Comparison of ENCODE assay signal across 13 cellular contexts in the genomic region with DNA sequence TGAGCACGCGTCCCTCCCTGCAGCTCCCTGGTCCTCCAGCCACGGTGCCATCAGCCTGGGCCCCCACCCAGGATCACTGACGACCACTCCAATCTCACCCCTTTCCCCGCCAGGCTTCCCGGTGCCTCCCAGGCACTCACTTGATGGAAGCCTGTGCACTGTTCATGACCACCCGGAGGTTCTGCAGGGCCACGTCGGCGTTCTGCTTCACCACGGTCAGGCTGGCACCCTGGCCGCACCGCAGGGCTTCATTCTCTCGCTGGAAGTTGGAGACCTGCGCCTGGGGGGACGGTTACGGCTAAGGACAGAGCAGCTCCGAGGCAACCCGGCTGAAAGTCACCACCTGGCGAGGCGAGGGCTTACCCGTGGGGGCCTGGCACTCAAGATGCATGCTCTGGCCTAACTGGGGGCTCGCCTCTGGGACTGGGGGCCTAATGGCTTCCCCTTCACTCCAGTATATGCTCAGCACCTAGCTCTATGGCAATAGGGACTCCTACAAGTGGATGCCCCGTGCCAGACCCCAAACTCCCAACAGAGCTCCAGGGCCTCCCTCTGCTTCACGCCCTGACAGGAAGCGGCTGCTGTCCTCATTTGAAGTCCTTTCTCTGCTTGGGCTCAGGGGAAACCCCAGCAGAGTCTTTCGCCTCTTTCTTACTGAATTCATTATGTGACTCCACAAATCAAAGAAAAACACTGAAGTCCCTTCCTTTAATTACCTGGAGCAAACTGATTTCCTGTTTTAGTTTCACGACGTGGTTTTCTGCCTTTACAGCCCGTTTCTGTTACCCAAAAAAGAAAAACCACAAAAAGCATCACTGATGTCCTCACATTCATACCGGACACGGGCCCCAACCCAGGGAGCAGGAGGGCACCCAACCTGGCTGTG. TPM values are rescaled to one million over a fixed set of nuclear protein-coding genes. Genes with fewer than 3 reads are reported as not detected.
DNase-seq lines count a peak whose midpoint lies in the region; ATAC-seq and TF ChIP-seq lines count a peak whose summit lies in the region.
"Had no signal": no experiment of that assay in that cellular context is flagged by ENCODE, and none has a peak within 500 bp of the region (broad histone marks: within the 10 kb centered on the region; RNA-seq: fewer than 3 reads in every experiment).

No MANE protein-coding gene starts in this region.

- H3K9me3 ChIP-seq in Peyer's patch = no peaks in the 10 kb centered on the region
- H3K9me3 ChIP-seq in spleen = no peaks in the 10 kb centered on the region
- H3K9me3 ChIP-seq in aorta (ENCODE audit: control insufficient read depth, low read length) = no peaks in the 10 kb centered on the region
- H3K9me3 ChIP-seq: SK-N-SH had no signal

- ATAC-seq in aorta (ENCODE audit: low FRiP score) = no peak

- peaks cover 0 to 34% (median 20%) of the 10 kb centered on the region in 4 donors for H3K4me1 ChIP-seq in Peyer's patch
- H3K4me1 ChIP-seq in spleen = peaks cover 19 to 81% (median 49%) of the 10 kb centered on the region in 6 donors
- H3K4me1 ChIP-seq in aorta (ENCODE audit: control insufficient read depth in 1 of 2, insufficient read depth in 2 of 2, low read length in 2 of 2) = no peaks in the 10 kb centered on the region

- TF ChIP-seq POLR2A in Peyer's patch (IDR thresholded peaks at IDR 0.05) (no peak), spleen (IDR thresholded peaks at IDR 0.05) (no peak)

- H3K36me3 ChIP-seq in Peyer's patch (peaks cover 0 to 47% (median 0%) of the 10 kb centered on the region in 3 donors), spleen (peaks cover 0 to 63% (median 37%) of the 10 kb centered on the region in 6 donors), aorta (ENCODE audit: control insufficient read depth in 1 of 2, insufficient read depth in 2 of 2, low read length in 1 of 2) (no peaks in the 10 kb centered on the region)

- TF ChIP-seq CTCF in GM12865 (IDR thresholded peaks at IDR 0.05; ENCODE audit: insufficient read depth, low read depth, low read length, missing control alignments) (no peak), Peyer's patch (IDR thresholded peaks at IDR 0.05) (no peak), spleen (IDR thresholded peaks at IDR 0.05 in 8 of 11, conservative IDR thresholded peaks at IDR 0.05 in 3 of 11) (no peak)

- 67 to 72% (median 71%) methylated on average over 24 to 32 of the region's 32 CpGs for WGBS in spleen, 5 donors
- 89 to 90% methylated on average over 32 of the region's 32 CpGs for WGBS in aorta, 2 donors

- intact Hi-C loops in spleen (cut with DNase I; ENCODE audit: low total_unique reads) = no loop called here
- intact Hi-C loops in aorta (cut with DNase I) = no loop called here

- H3K4me3 ChIP-seq in GM12865 (ENCODE audit: low read depth, low read length) = peak overlapping the region; percentile 31
- H3K4me3 ChIP-seq in Peyer's patch = no peak overlapping the region
- H3K4me3 ChIP-seq in spleen = peak overlapping the region in 1 of 8 donors; percentile 41
- H3K4me3 ChIP-seq in aorta (ENCODE audit: low read length in 2 of 2) = no peak overlapping the region
- H3K4me3 ChIP-seq: dorsolateral prefrontal cortex had no signal

- H3K27ac ChIP-seq in Peyer's patch (peak overlapping the region in 2 of 4 donors; percentile 55 to 79), spleen (peak overlapping the region; percentile 16 to 87 (median 70)), aorta (ENCODE audit: low read depth in 1 of 2, low read length in 2 of 2) (no peak overlapping the region)
- H3K27ac ChIP-seq: dorsolateral prefrontal cortex had no signal

- no peaks in the 10 kb centered on the region for H3K27me3 ChIP-seq in Peyer's patch
- H3K27me3 ChIP-seq in spleen (replicated peaks in 1 of 7) = no peaks in the 10 kb centered on the region
- H3K27me3 ChIP-seq in aorta (ENCODE audit: control insufficient read depth in 1 of 2, insufficient read depth in 2 of 2, low read length in 1 of 2) = no peaks in the 10 kb centered on the region
- H3K27me3 ChIP-seq: dorsolateral prefrontal cortex had no signal

- peak; percentile 68 for DNase-seq in GM12865 (ENCODE audit: low read depth)
- peak in 2 of 3 donors; percentile 56 to 60 for DNase-seq in Peyer's patch
- DNase-seq in activated effector memory CD4-positive, alpha-beta T cell treated with Interleukin-2 at 50 U/mL for 16 hours = peak; percentile 26
- peak; percentile 80 for DNase-seq in spleen
- no peak for DNase-seq in T1000 (lab: John Stamatoyannopoulos, UW)
- DNase-seq in anterior cingulate cortex (lab: John Stamatoyannopoulos, UW) = no peak
- no peak for DNase-seq in dedifferentiated amniotic fluid mesenchymal stem cell (ENCODE audit: extremely low spot score)
- no peak for DNase-seq in aorta
- DNase-seq: COR-L47, dorsolateral prefrontal cortex, IMR-90, NCI-H226, SK-N-SH had no signal

RNA-seq across cellular contexts. Expression of a gene that starts 4.2 kb away (rescaled TPM):
- 10 to 100 TPM in 3 of 4 donors, 1 to 10 TPM in 1; 6.3 to 58.6 (median 13.2) TPM for total RNA-seq in Peyer's patch
- total RNA-seq in spleen = 10 to 100 TPM in 4 of 7 donors, 1 to 10 TPM in 3; 6.4 to 14.5 (median 10.3) TPM
- 10 to 100 TPM in 1 of 3 donors, 1 to 10 TPM in 2; 4.6 to 13.6 (median 9.4) TPM for polyA plus RNA-seq in spleen
- 1 to 10 TPM; 6.8 to 7.7 TPM for total RNA-seq in aorta
- 10 to 100 TPM in 1 of 2 donors, 1 to 10 TPM in 1; 1.6 to 13.9 TPM for polyA plus RNA-seq in aorta

RNA-seq across cellular contexts. Expression of a gene that starts 6.3 kb away (rescaled TPM):
- total RNA-seq in Peyer's patch (100 to 1,000 TPM in 1 of 4 donors, 10 to 100 TPM in 3; 29.9 to 193 (median 50.2) TPM), spleen (10 to 100 TPM; 38.5 to 67.4 (median 58.7) TPM), aorta (10 to 100 TPM; 27.1 to 39.0 TPM)
- polyA plus RNA-seq in spleen (10 to 100 TPM; 45.6 to 78.5 (median 70.1) TPM), aorta (10 to 100 TPM; 15.0 to 47.2 TPM)

RNA-seq across cellular contexts. Expression of a gene that starts 6.3 kb away (rescaled TPM):
- total RNA-seq in Peyer's patch (10 to 100 TPM; 32.8 to 73.4 (median 47.3) TPM), spleen (10 to 100 TPM; 36.8 to 55.1 (median 46.0) TPM), aorta (10 to 100 TPM; 31.2 to 38.8 TPM)
- polyA plus RNA-seq in spleen (10 to 100 TPM; 38.6 to 56.2 (median 48.1) TPM), aorta (10 to 100 TPM; 16.2 to 72.0 TPM)

RNA-seq across cellular contexts. Expression of a gene that starts 30.7 kb away (rescaled TPM):
- total RNA-seq in Peyer's patch (10 to 100 TPM in 1 of 4 donors, under 1 TPM in 3; 0.28 to 14.9 (median 0.64) TPM), spleen (10 to 100 TPM; 11.6 to 25.5 (median 19.5) TPM), aorta (1 to 10 TPM; 2.6 to 5.3 TPM)
- polyA plus RNA-seq in spleen (10 to 100 TPM in 2 of 3 donors, 1 to 10 TPM in 1; 5.7 to 17.3 (median 16.1) TPM), aorta (1 to 10 TPM; 1.4 to 4.4 TPM)

RNA-seq across cellular contexts. Expression of a gene that starts 35.5 kb away (rescaled TPM):
- total RNA-seq in Peyer's patch = 10 to 100 TPM in 3 of 4 donors, 1 to 10 TPM in 1; 6.7 to 19.8 (median 19.2) TPM
- 10 to 100 TPM; 13.1 to 25.3 (median 18.7) TPM for total RNA-seq in spleen
- 10 to 100 TPM in 2 of 3 donors, 1 to 10 TPM in 1; 7.8 to 20.3 (median 15.7) TPM for polyA plus RNA-seq in spleen
- total RNA-seq in aorta = 10 to 100 TPM in 1 of 2 donors, 1 to 10 TPM in 1; 8.6 to 14.9 TPM
- polyA plus RNA-seq in aorta = 10 to 100 TPM in 1 of 2 donors, 1 to 10 TPM in 1; 2.8 to 15.6 TPM

Comparison
In these comparisons a context has a peak if more than half of its experiments do, and no peak if none do; other contexts are left out.
1. DNase-seq: peak in GM12865 (single experiment), Peyer's patch (2 of 3), activated effector memory CD4-positive, alpha-beta T cell treated with Interleukin-2 at 50 U/mL for 16 hours (single experiment) and spleen (single experiment); none in T1000 (single experiment), anterior cingulate cortex (0 of 58), dedifferentiated amniotic fluid mesenchymal stem cell (single experiment) and aorta (0 of 2).
2. H3K27ac ChIP-seq: peak in spleen (8 of 8); none in aorta (0 of 2).